In genomic region chr7:122597277-122597676, GRCh38 we compare ENCODE assay signal across 15 cellular contexts.
DNase-seq lines count a peak whose midpoint lies in the region; ATAC-seq and TF ChIP-seq lines count a peak whose summit lies in the region.
"Had no signal": no experiment of that assay in that cellular context is flagged by ENCODE, and none has a peak within 500 bp of the region (broad histone marks: within the 10 kb centered on the region; RNA-seq: fewer than 3 reads in every experiment).

No MANE protein-coding gene starts in this region.

- H3K27me3 ChIP-seq in CD8-positive, alpha-beta T cell (ENCODE audit: insufficient read depth, low read length): no peaks in the 10 kb centered on the region
- H3K27me3 ChIP-seq in smooth muscle cell (ENCODE audit: low read depth): no peaks in the 10 kb centered on the region

- H3K4me3 ChIP-seq in CD8-positive, alpha-beta T cell (ENCODE audit: low read depth, low read length): no peak overlapping the region
- no peak overlapping the region for H3K4me3 ChIP-seq in smooth muscle cell
- H3K4me3 ChIP-seq: A549 had no signal

- TF ChIP-seq CTCF in CD8-positive, alpha-beta T cell (IDR thresholded peaks at IDR 0.05): no peak
- no peak for TF ChIP-seq CTCF in smooth muscle cell (IDR thresholded peaks at IDR 0.05; ENCODE audit: borderline replicate concordance, insufficient read depth, poor library complexity, severe bottlenecking)

- POLR2A ChIA-PET in CD8-positive, alpha-beta T cell (lab: Charles Lee): no interaction called here

- no peak overlapping the region for H3K4me3 Mint-ChIP-seq in CD8-positive, alpha-beta T cell
- H3K4me3 Mint-ChIP-seq: CD4-positive, alpha-beta T cell; H9 had no signal

- no peaks in the 10 kb centered on the region for H3F3A ChIP-seq in smooth muscle cell (ENCODE audit: low read depth)

- CTCF ChIA-PET in CD8-positive, alpha-beta T cell (lab: Charles Lee): no interaction called here

- H3K9me3 Mint-ChIP-seq in CD8-positive, alpha-beta T cell: peaks cover 12% of the 10 kb centered on the region
- H3K9me3 Mint-ChIP-seq: CD4-positive, alpha-beta T cell had no signal

- H3K4me1 Mint-ChIP-seq in CD8-positive, alpha-beta T cell (ENCODE audit: low read depth): no peaks in the 10 kb centered on the region

- intact Hi-C loops in CD8-positive, alpha-beta T cell (cut with DNase I, micrococcal nuclease): no loop called here

- H4K20me1 ChIP-seq in smooth muscle cell (ENCODE audit: low read depth): no peaks in the 10 kb centered on the region

- H3K36me3 ChIP-seq in CD8-positive, alpha-beta T cell (ENCODE audit: insufficient read depth, low read length): no peaks in the 10 kb centered on the region
- H3K36me3 ChIP-seq in smooth muscle cell (ENCODE audit: low read depth): no peaks in the 10 kb centered on the region

- ATAC-seq in CD8-positive, alpha-beta T cell: no peak
- no peak for ATAC-seq in HG03045 (IDR thresholded peaks at IDR 0.05; ENCODE audit: unreplicated experiment)
- ATAC-seq: A549 had no signal

- no peak overlapping the region for H3K4me2 ChIP-seq in smooth muscle cell
- H3K4me2 ChIP-seq: A549 had no signal

- H2AFZ ChIP-seq in smooth muscle cell (ENCODE audit: low read depth): no peak overlapping the region

- no peak overlapping the region for H3K27ac Mint-ChIP-seq in CD8-positive, alpha-beta T cell
- H3K27ac Mint-ChIP-seq: CD4-positive, alpha-beta T cell had no signal

- no peaks in the 10 kb centered on the region for H3K27me3 Mint-ChIP-seq in CD8-positive, alpha-beta T cell (ENCODE audit: low read depth)
- H3K27me3 Mint-ChIP-seq: CD4-positive, alpha-beta T cell had no signal

- no peak overlapping the region for H3K9ac ChIP-seq in smooth muscle cell (ENCODE audit: low read depth)

- no peaks in the 10 kb centered on the region for H3K79me2 ChIP-seq in smooth muscle cell (ENCODE audit: low read depth)

- DNase-seq in DMS53 (lab: John Stamatoyannopoulos, UW) (peak; percentile 16), DMS53 treated with DMSO at 0.1 percent for 48 hours (lab: John Stamatoyannopoulos, UW; ENCODE audit: unreplicated experiment) (no peak), COR-L47 (lab: John Stamatoyannopoulos, UW) (peak; percentile 12), NCI-H2081 (lab: John Stamatoyannopoulos, UW) (peak; percentile 47 to 82), NCI-H748 (lab: John Stamatoyannopoulos, UW; ENCODE audit: unreplicated experiment) (peak; percentile 76), smooth muscle cell (lab: John Stamatoyannopoulos, UW; ENCODE audit: unreplicated experiment) (no peak)
- no peak for DNase-seq in CD8-positive, alpha-beta T cell
- DNase-seq: AML-193; Calu3; CD4-positive, alpha-beta T cell; H9 had no signal

- H3K9me3 ChIP-seq in CD8-positive, alpha-beta T cell (ENCODE audit: low read length): no peaks in the 10 kb centered on the region
- H3K9me3 ChIP-seq in smooth muscle cell (replicated peaks; ENCODE audit: low read depth): no peaks in the 10 kb centered on the region
- H3K9me3 ChIP-seq: A549 had no signal

- H3K4me1 ChIP-seq in CD8-positive, alpha-beta T cell (ENCODE audit: insufficient read depth, low read length): no peaks in the 10 kb centered on the region
- no peaks in the 10 kb centered on the region for H3K4me1 ChIP-seq in smooth muscle cell (ENCODE audit: low read depth)
- H3K4me1 ChIP-seq: A549 had no signal

- no peak overlapping the region for H3K27ac ChIP-seq in CD8-positive, alpha-beta T cell (ENCODE audit: low read depth, low read length)
- H3K27ac ChIP-seq in smooth muscle cell (ENCODE audit: low read depth): no peak overlapping the region
- H3K27ac ChIP-seq: 22Rv1, A549, C4-2B had no signal

- 87% methylated on average over 3 of the region's 3 CpGs for WGBS in smooth muscle cell (ENCODE audit: low lambda C conversion rate)

- no peaks in the 10 kb centered on the region for H3K36me3 Mint-ChIP-seq in CD8-positive, alpha-beta T cell

Comparison
In these comparisons a context has a peak if more than half of its experiments do, and no peak if none do; other contexts are left out.
1. DNase-seq: peak in DMS53 (single experiment), COR-L47 (single experiment), NCI-H2081 (2 of 2) and NCI-H748 (single experiment); none in DMS53 treated with DMSO at 0.1 percent for 48 hours (single experiment), CD8-positive, alpha-beta T cell (0 of 7) and smooth muscle cell (single experiment).